ENCODE assay signal across 8 cellular contexts in the genomic region with DNA sequence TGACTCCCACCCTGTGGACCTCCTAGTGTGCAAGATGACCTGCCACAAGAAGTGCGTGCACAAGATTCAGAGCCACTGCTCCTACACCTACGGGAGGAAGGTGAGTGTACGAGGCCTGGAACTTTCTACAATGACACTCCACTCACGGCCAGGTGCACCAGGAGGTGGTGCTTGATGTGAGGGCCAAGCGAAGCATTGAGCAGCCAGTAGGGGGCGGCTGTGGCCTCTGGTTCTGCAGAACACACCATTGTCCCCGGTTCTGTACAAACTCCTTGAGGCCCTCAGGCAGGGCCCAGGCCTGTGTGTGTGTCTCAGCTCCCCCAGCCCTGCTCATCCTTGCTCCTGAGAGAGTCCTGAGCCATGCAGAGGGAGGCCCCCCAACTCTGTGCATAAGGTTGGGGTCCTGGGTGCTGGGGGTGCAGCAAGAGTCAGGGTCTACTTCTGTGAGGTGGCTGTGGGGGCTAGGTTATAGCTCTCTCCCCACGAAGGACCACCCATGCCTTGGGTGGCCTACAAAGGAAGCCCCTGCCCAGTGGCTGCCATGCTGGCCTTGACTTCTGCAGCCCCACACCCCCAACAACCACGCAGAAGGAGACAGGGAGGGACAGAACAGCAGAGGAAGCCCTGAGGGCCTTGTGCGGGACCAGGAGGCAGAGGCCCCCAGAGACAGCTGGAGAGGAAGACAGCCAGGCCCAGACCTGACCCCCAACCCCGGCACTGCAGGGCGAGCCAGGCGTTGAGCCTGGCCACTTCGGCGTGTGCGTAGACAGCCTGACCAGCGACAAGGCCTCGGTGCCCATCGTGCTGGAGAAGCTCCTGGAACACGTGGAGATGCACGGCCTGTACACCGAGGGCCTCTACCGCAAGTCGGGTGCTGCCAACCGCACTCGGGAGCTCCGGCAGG. TPM values are rescaled to one million over a fixed set of nuclear protein-coding genes. Genes with fewer than 3 reads are reported as not detected.
DNase-seq lines count a peak whose midpoint lies in the region; ATAC-seq and TF ChIP-seq lines count a peak whose summit lies in the region.

No MANE protein-coding gene starts in this region.

- H4K20me1 ChIP-seq in H9 (ENCODE audit: control insufficient read depth, insufficient read depth, insufficient read length) (peaks cover 2% of the 10 kb centered on the region), hepatocyte (ENCODE audit: insufficient read depth, poor library complexity, severe bottlenecking) (no peaks in the 10 kb centered on the region)

- H3K79me2 ChIP-seq in H9 (ENCODE audit: insufficient read depth, low read length), result no peaks in the 10 kb centered on the region
- no peaks in the 10 kb centered on the region for H3K79me2 ChIP-seq in hepatocyte

- no peaks in the 10 kb centered on the region for H3K27me3 ChIP-seq in H9 (ENCODE audit: insufficient read depth, low read length)
- no peaks in the 10 kb centered on the region for H3K27me3 ChIP-seq in hepatocyte

- H2BK120ac ChIP-seq in H9 (ENCODE audit: low read depth, low read length, poor library complexity, severe bottlenecking), result no peak overlapping the region

- H3K4me1 ChIP-seq in H9 (ENCODE audit: insufficient read depth, low read length), result no peaks in the 10 kb centered on the region
- H3K4me1 ChIP-seq in hepatocyte (ENCODE audit: insufficient read depth), result no peaks in the 10 kb centered on the region

- H3K4ac ChIP-seq in H9 (ENCODE audit: low read depth, low read length), result no peak overlapping the region

- WGBS in H9 (ENCODE audit: extremely low coverage, insufficient read length, low lambda C conversion rate), result no CpG with 5 or more reads among the region's 27 CpGs
- WGBS in hepatocyte (ENCODE audit: low lambda C conversion rate, missing lambda C conversion rate), result 85% methylated on average over 27 of the region's 27 CpGs

- no peak overlapping the region for H3T11ph ChIP-seq in H9 (ENCODE audit: low read length)

- H3K27me3 Mint-ChIP-seq in H9 (ENCODE audit: low read depth), result no peaks in the 10 kb centered on the region

- H2BK20ac ChIP-seq in H9 (ENCODE audit: low read depth, low read length, poor library complexity, severe bottlenecking), result no peak overlapping the region

- H3K56ac ChIP-seq in H9 (ENCODE audit: insufficient read length, low read depth, low read length), result no peak overlapping the region

- no peaks in the 10 kb centered on the region for H3K79me1 ChIP-seq in H9 (ENCODE audit: insufficient read depth, low read depth, low read length, poor library complexity, severe bottlenecking)

- ATAC-seq in SK-N-SH treated with all-trans-retinoic acid at 6 μM for 48 hours, result peak; percentile 79
- no peak for ATAC-seq in HG02588 (IDR thresholded peaks at IDR 0.05; ENCODE audit: unreplicated experiment)

- no peak overlapping the region for H2AK5ac ChIP-seq in H9 (ENCODE audit: insufficient read length, low read length)

- DNase-seq in AML-193 (lab: John Stamatoyannopoulos, UW), result peak; percentile 31 to 44
- DNase-seq in H9, result peak; percentile 78
- DNase-seq in amniotic epithelial cell (ENCODE audit: low read depth), result peak; percentile 56
- peak; percentile 77 for DNase-seq in hepatocyte (ENCODE audit: low spot score)
- DNase-seq in stimulated activated CD4-positive, alpha-beta T cell treated with anti-CD3 and anti-CD28 coated beads, Interleukin-12 subunit alpha, Interleukin-12 subunit beta, amount 100 ng/mL, for 4 hours, result peak; percentile 48
- DNase-seq in kidney glomerular epithelial cell (lab: John Stamatoyannopoulos, UW), result no peak

- no peak overlapping the region for H2BK15ac ChIP-seq in H9 (ENCODE audit: low read depth, low read length)

- H3K36me3 ChIP-seq in hepatocyte (replicated peaks; ENCODE audit: insufficient read depth, low read depth), result no peaks in the 10 kb centered on the region

- H2BK5ac ChIP-seq in H9 (ENCODE audit: insufficient read length, low read length), result no peak overlapping the region

- no peak overlapping the region for H3K27ac ChIP-seq in H9 (ENCODE audit: insufficient read length, low read depth, low read length)
- no peak overlapping the region for H3K27ac ChIP-seq in hepatocyte

- no peak overlapping the region for H4K5ac ChIP-seq in H9 (ENCODE audit: insufficient read length, low read depth, low read length)

- no peaks in the 10 kb centered on the region for H3K9me2 ChIP-seq in hepatocyte (replicated peaks; ENCODE audit: insufficient read depth)

- TF ChIP-seq CTCF in H9 (conservative IDR thresholded peaks at IDR 0.05) (peak; percentile 88), hepatocyte (IDR thresholded peaks at IDR 0.05; ENCODE audit: poor library complexity) (peak; percentile 57)

- no peaks in the 10 kb centered on the region for H3K9me3 ChIP-seq in H9 (ENCODE audit: control insufficient read depth, low read depth, low read length)
- H3K9me3 ChIP-seq in hepatocyte (ENCODE audit: low read depth), result no peaks in the 10 kb centered on the region

- no peak overlapping the region for H3K23ac ChIP-seq in H9 (ENCODE audit: insufficient read length, low read depth, low read length)

- no peak overlapping the region for H3K9ac ChIP-seq in H9 (ENCODE audit: extremely low read depth, insufficient read length, low read length)

- H3K23me2 ChIP-seq in H9 (ENCODE audit: insufficient read length, low read depth, low read length, poor library complexity, severe bottlenecking), result no peaks in the 10 kb centered on the region

- H3K4me2 ChIP-seq in H9 (ENCODE audit: insufficient read depth, insufficient read length, low read length) (no peak overlapping the region), hepatocyte (no peak overlapping the region)

- H2BK12ac ChIP-seq in H9 (ENCODE audit: insufficient read length, low read depth, low read length), result no peak overlapping the region

- no peak overlapping the region for H3K4me3 Mint-ChIP-seq in H9

- H4K91ac ChIP-seq in H9 (ENCODE audit: insufficient read length, low read depth, low read length), result no peak overlapping the region

- H3K18ac ChIP-seq in H9 (ENCODE audit: insufficient read length, low read depth, low read length), result no peak overlapping the region

- H2AFZ ChIP-seq in H9 (ENCODE audit: low read length) (no peak overlapping the region), hepatocyte (no peak overlapping the region)

- no peak overlapping the region for H3K14ac ChIP-seq in H9 (ENCODE audit: insufficient read depth, low read length)

- H3K4me3 ChIP-seq in hepatocyte, result no peak overlapping the region

- no peak overlapping the region for H4K8ac ChIP-seq in H9 (replicated peaks; ENCODE audit: insufficient read length, low read depth, low read length)

- H3K27ac Mint-ChIP-seq in H9, result no peak overlapping the region

- peaks cover 6 to 15% of the 10 kb centered on the region in 2 experiments for H3K4me1 Mint-ChIP-seq in H9

- H3K36me3 Mint-ChIP-seq in H9 (ENCODE audit: insufficient read depth in 1 of 3, low read depth in 3 of 3), result peaks cover 42 to 65% (median 44%) of the 10 kb centered on the region in 3 experiments

- no peaks in the 10 kb centered on the region for H3K9me3 Mint-ChIP-seq in H9

TF ChIP-seq in SK-N-SH treated with all-trans-retinoic acid at 6 μM for 48 hours, 23 proteins besides CTCF, POLR2A, EP300 and RAD21 (continues in another document):
- TF ChIP-seq, protein P1, sequence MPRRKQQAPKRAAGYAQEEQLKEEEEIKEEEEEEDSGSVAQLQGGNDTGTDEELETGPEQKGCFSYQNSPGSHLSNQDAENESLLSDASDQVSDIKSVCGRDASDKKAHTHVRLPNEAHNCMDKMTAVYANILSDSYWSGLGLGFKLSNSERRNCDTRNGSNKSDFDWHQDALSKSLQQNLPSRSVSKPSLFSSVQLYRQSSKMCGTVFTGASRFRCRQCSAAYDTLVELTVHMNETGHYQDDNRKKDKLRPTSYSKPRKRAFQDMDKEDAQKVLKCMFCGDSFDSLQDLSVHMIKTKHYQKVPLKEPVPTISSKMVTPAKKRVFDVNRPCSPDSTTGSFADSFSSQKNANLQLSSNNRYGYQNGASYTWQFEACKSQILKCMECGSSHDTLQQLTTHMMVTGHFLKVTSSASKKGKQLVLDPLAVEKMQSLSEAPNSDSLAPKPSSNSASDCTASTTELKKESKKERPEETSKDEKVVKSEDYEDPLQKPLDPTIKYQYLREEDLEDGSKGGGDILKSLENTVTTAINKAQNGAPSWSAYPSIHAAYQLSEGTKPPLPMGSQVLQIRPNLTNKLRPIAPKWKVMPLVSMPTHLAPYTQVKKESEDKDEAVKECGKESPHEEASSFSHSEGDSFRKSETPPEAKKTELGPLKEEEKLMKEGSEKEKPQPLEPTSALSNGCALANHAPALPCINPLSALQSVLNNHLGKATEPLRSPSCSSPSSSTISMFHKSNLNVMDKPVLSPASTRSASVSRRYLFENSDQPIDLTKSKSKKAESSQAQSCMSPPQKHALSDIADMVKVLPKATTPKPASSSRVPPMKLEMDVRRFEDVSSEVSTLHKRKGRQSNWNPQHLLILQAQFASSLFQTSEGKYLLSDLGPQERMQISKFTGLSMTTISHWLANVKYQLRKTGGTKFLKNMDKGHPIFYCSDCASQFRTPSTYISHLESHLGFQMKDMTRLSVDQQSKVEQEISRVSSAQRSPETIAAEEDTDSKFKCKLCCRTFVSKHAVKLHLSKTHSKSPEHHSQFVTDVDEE (CRISPR knock-in tag; IDR thresholded peaks at IDR 0.05), result no peak
- TF ChIP-seq, protein P2, sequence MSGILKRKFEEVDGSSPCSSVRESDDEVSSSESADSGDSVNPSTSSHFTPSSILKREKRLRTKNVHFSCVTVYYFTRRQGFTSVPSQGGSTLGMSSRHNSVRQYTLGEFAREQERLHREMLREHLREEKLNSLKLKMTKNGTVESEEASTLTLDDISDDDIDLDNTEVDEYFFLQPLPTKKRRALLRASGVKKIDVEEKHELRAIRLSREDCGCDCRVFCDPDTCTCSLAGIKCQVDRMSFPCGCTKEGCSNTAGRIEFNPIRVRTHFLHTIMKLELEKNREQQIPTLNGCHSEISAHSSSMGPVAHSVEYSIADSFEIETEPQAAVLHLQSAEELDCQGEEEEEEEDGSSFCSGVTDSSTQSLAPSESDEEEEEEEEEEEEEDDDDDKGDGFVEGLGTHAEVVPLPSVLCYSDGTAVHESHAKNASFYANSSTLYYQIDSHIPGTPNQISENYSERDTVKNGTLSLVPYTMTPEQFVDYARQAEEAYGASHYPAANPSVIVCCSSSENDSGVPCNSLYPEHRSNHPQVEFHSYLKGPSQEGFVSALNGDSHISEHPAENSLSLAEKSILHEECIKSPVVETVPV (CRISPR knock-in tag; IDR thresholded peaks at IDR 0.05), result no peak
- no peak for TF ChIP-seq ZFP30 (CRISPR knock-in tag; IDR thresholded peaks at IDR 0.05)
- no peak for TF ChIP-seq ESRRG (CRISPR knock-in tag; IDR thresholded peaks at IDR 0.05)
- no peak for TF ChIP-seq TCF4 (CRISPR knock-in tag; IDR thresholded peaks at IDR 0.05; ENCODE audit: borderline replicate concordance)
- no peak for TF ChIP-seq CSDC2 (CRISPR knock-in tag; IDR thresholded peaks at IDR 0.05)
- TF ChIP-seq SNAI2 (CRISPR knock-in tag; IDR thresholded peaks at IDR 0.05), result no peak

RNA-seq across cellular contexts. Expression of a gene that starts 9.7 kb away (rescaled TPM):
- total RNA-seq in H9 (2021) (14.8 and 16.2 TPM in 2 replicates), hepatocyte (22.4 and 26.9 TPM in 2 replicates)
- 42.6 and 46.7 TPM in 2 replicates for polyA plus RNA-seq in hepatocyte

RNA-seq across cellular contexts. Expression of a gene that starts 20.5 kb away (rescaled TPM):
- 25.7 and 26.4 TPM in 2 replicates for total RNA-seq in H9 (2021)
- 9.5 and 15.3 TPM in 2 replicates for total RNA-seq in hepatocyte
- polyA plus RNA-seq in hepatocyte, result 44.7 and 47.7 TPM in 2 replicates

RNA-seq across cellular contexts. Expression of a gene that starts 40.2 kb away (rescaled TPM):
- total RNA-seq in H9 (2021) (134 and 137 TPM in 2 replicates), hepatocyte (116 and 133 TPM in 2 replicates)
- polyA plus RNA-seq in hepatocyte, result 157 and 169 TPM in 2 replicates

RNA-seq across cellular contexts. Expression of a gene that starts 59.1 kb away (rescaled TPM):
- 6.4 and 6.7 TPM in 2 replicates for total RNA-seq in H9 (2021)
- total RNA-seq in hepatocyte, result 3.0 TPM in 1 of 2 replicates, not detected in the other
- 0.98 and 1.2 TPM in 2 replicates for polyA plus RNA-seq in hepatocyte
